ENCODE assay signal across 9 cellular contexts in genomic region chr16:5025171-5025632, GRCh38. TPM values are rescaled to one million over a fixed set of nuclear protein-coding genes. Genes with fewer than 3 reads are reported as not detected.
DNase-seq lines count a peak whose midpoint lies in the region; ATAC-seq and TF ChIP-seq lines count a peak whose summit lies in the region.
"Had no signal": no experiment of that assay in that cellular context is flagged by ENCODE, and none has a peak within 500 bp of the region (broad histone marks: within the 10 kb centered on the region; RNA-seq: fewer than 3 reads in every experiment).

No MANE protein-coding gene starts in this region.

- no peak overlapping the region for H3K4me3 ChIP-seq in A673 (ENCODE audit: low read depth, low read length, poor library complexity, severe bottlenecking)
- no peak overlapping the region for H3K4me3 ChIP-seq in H7 (ENCODE audit: insufficient read depth, low read depth, low read length)
- H3K4me3 ChIP-seq in Panc1 (ENCODE audit: low read depth in 2 of 2, low read length in 2 of 2) = no peak overlapping the region
- H3K4me3 ChIP-seq in heart right ventricle = no peak overlapping the region
- H3K4me3 ChIP-seq in aorta (ENCODE audit: low read length in 2 of 2) = no peak overlapping the region

- H3K4me1 Mint-ChIP-seq in activated T-helper 2 cell treated with anti-CD3 and anti-CD28 coated beads, Interferon-gamma antibody, Interleukin-2, Interleukin-4, amounts not matched to agents 10 μg/mL and 5 μg/mL and 100 μg/mL, durations not matched to agents 14 hours and 24 hours and 36 hours (ENCODE audit: low read depth) = no peaks in the 10 kb centered on the region

- DNase-seq in A673 (ENCODE audit: low spot score) (peak; percentile 39), H7 (peak; percentile 95), Panc1 (ENCODE audit: low read depth, low spot score) (no peak), heart right ventricle (peak; percentile 33 to 46), aorta (no peak)
- DNase-seq in activated T-helper 2 cell treated with anti-CD3 and anti-CD28 coated beads, Interferon-gamma antibody, Interleukin-2, Interleukin-4, amounts not matched to agents 10 μg/mL and 5 μg/mL and 100 μg/mL, durations not matched to agents 14 hours and 24 hours and 36 hours (ENCODE audit: low spot score) = no peak

- H3K27ac ChIP-seq in A673 (ENCODE audit: low read depth, low read length, poor library complexity, severe bottlenecking) = no peak overlapping the region
- no peak overlapping the region for H3K27ac ChIP-seq in Panc1 (ENCODE audit: low read length)
- H3K27ac ChIP-seq in heart right ventricle = no peak overlapping the region
- H3K27ac ChIP-seq in aorta (ENCODE audit: low read depth in 1 of 2, low read length in 2 of 2) = no peak overlapping the region
- H3K27ac ChIP-seq: neutrophil had no signal

- WGBS in heart right ventricle, 2 donors = 37 to 38% methylated on average over 17 of the region's 17 CpGs
- 39 to 42% methylated on average over 17 of the region's 17 CpGs for WGBS in aorta, 2 donors

- no peak overlapping the region for H3K27ac Mint-ChIP-seq in activated T-helper 2 cell treated with anti-CD3 and anti-CD28 coated beads, Interferon-gamma antibody, Interleukin-2, Interleukin-4, amounts not matched to agents 10 μg/mL and 5 μg/mL and 100 μg/mL, durations not matched to agents 14 hours and 24 hours and 36 hours

- no peaks in the 10 kb centered on the region for H3K9me3 Mint-ChIP-seq in activated T-helper 2 cell treated with anti-CD3 and anti-CD28 coated beads, Interferon-gamma antibody, Interleukin-2, Interleukin-4, amounts not matched to agents 10 μg/mL and 5 μg/mL and 100 μg/mL, durations not matched to agents 14 hours and 24 hours and 36 hours

- H3K4me1 ChIP-seq in A673 (ENCODE audit: insufficient read depth, low read length, poor library complexity, severe bottlenecking) = no peaks in the 10 kb centered on the region
- H3K4me1 ChIP-seq in Panc1 (ENCODE audit: control insufficient read depth, insufficient read depth, low read length) = peaks cover 4% of the 10 kb centered on the region; the same call in 1 of the 2 replicates
- H3K4me1 ChIP-seq in heart right ventricle = peaks cover 0 to 13% (median 0%) of the 10 kb centered on the region in 9 donors
- no peaks in the 10 kb centered on the region for H3K4me1 ChIP-seq in aorta (ENCODE audit: control insufficient read depth in 1 of 2, insufficient read depth in 2 of 2, low read length in 2 of 2)

- H3K27me3 Mint-ChIP-seq in activated T-helper 2 cell treated with anti-CD3 and anti-CD28 coated beads, Interferon-gamma antibody, Interleukin-2, Interleukin-4, amounts not matched to agents 10 μg/mL and 5 μg/mL and 100 μg/mL, durations not matched to agents 14 hours and 24 hours and 36 hours (ENCODE audit: low read depth) = no peaks in the 10 kb centered on the region

- no peaks in the 10 kb centered on the region for H3K36me3 Mint-ChIP-seq in activated T-helper 2 cell treated with anti-CD3 and anti-CD28 coated beads, Interferon-gamma antibody, Interleukin-2, Interleukin-4, amounts not matched to agents 10 μg/mL and 5 μg/mL and 100 μg/mL, durations not matched to agents 14 hours and 24 hours and 36 hours (ENCODE audit: low read depth)

- H3K9me3 ChIP-seq in A673 (ENCODE audit: low read depth, low read length, poor library complexity, severe bottlenecking) (no peaks in the 10 kb centered on the region), Panc1 (ENCODE audit: control insufficient read depth, insufficient read depth, low read depth, low read length) (no peaks in the 10 kb centered on the region), heart right ventricle (no peaks in the 10 kb centered on the region), aorta (ENCODE audit: control insufficient read depth, low read length) (no peaks in the 10 kb centered on the region)
- H3K9me3 ChIP-seq: neutrophil had no signal

- TF ChIP-seq CTCF in A673 (conservative IDR thresholded peaks at IDR 0.05; ENCODE audit: low read depth, low read length) (peak; percentile 47; the same call in 1 of the 2 replicates), Panc1 (IDR thresholded peaks at IDR 0.05) (no peak; the same call in 1 of the 2 replicates), heart right ventricle (IDR thresholded peaks at IDR 0.05) (peak in 8 of 9 donors; percentile 11 to 56 (median 37))

- ATAC-seq in Panc1 = peak; percentile 84
- peak in 6 of 8 donors; percentile 18 to 69 (median 49) for ATAC-seq in heart right ventricle
- no peak for ATAC-seq in GM18519 (IDR thresholded peaks at IDR 0.05; ENCODE audit: low FRiP score, unreplicated experiment)
- no peak for ATAC-seq in GM18870 (IDR thresholded peaks at IDR 0.05; ENCODE audit: unreplicated experiment)
- ATAC-seq in aorta (ENCODE audit: low FRiP score) = no peak

- no peaks in the 10 kb centered on the region for H3K36me3 ChIP-seq in A673 (ENCODE audit: insufficient read depth, low read length, poor library complexity, severe bottlenecking)
- H3K36me3 ChIP-seq in H7 (replicated peaks; ENCODE audit: control insufficient read depth, insufficient read depth, low read length) = no peaks in the 10 kb centered on the region
- H3K36me3 ChIP-seq in Panc1 (ENCODE audit: control insufficient read depth, insufficient read depth, low read length) = no peaks in the 10 kb centered on the region
- peaks cover 0 to 30% (median 0%) of the 10 kb centered on the region in 9 donors for H3K36me3 ChIP-seq in heart right ventricle
- H3K36me3 ChIP-seq in aorta (ENCODE audit: control insufficient read depth in 1 of 2, insufficient read depth in 2 of 2, low read length in 1 of 2) = no peaks in the 10 kb centered on the region

- in situ Hi-C loops in Panc1 (cut with HindIII; ENCODE audit: low pct_unique_long_range_greater_than_20kb, low sequenced_read_pairs) = no loop called here

- CTCF ChIA-PET in A673 (lab: Charles Lee) (no interaction called here), Panc1 (lab: Charles Lee) (interaction anchor here (0.7 to 1.1 kb wide), 2 partner anchors 9 to 67 kb away, joined by 3 to 7 read pairs; partner anchors contain the start of genes NAGPA and SEC14L5)

- H3K27me3 ChIP-seq in A673 (replicated peaks; ENCODE audit: insufficient read depth, low read depth, low read length, poor library complexity) (no peaks in the 10 kb centered on the region), H7 (ENCODE audit: control insufficient read depth, insufficient read depth, low read length) (no peaks in the 10 kb centered on the region), Panc1 (ENCODE audit: control insufficient read depth, insufficient read depth, low read length) (no peaks in the 10 kb centered on the region), heart right ventricle (no peaks in the 10 kb centered on the region), aorta (ENCODE audit: control insufficient read depth in 1 of 2, insufficient read depth in 2 of 2, low read length in 1 of 2) (no peaks in the 10 kb centered on the region)
- H3K27me3 ChIP-seq: neutrophil had no signal

- no peak overlapping the region for H3K4me3 Mint-ChIP-seq in activated T-helper 2 cell treated with anti-CD3 and anti-CD28 coated beads, Interferon-gamma antibody, Interleukin-2, Interleukin-4, amounts not matched to agents 10 μg/mL and 5 μg/mL and 100 μg/mL, durations not matched to agents 14 hours and 24 hours and 36 hours (ENCODE audit: low read depth)

- intact Hi-C loops in A673 (cut with micrococcal nuclease; ENCODE audit: unreplicated experiment) = no loop called here
- intact Hi-C loops in Panc1 (cut with micrococcal nuclease; ENCODE audit: unreplicated experiment) = no loop called here
- intact Hi-C loops in heart right ventricle (cut with DNase I) = no loop called here
- intact Hi-C loops in aorta (cut with DNase I) = no loop called here
- intact Hi-C loops in activated T-helper 2 cell treated with anti-CD3 and anti-CD28 coated beads, Interferon-gamma antibody, Interleukin-2, Interleukin-4, amounts not matched to agents 10 μg/mL and 5 μg/mL and 100 μg/mL, durations not matched to agents 14 hours and 24 hours and 36 hours (cut with micrococcal nuclease) = no loop called here

- POLR2A ChIA-PET in A673 (lab: Charles Lee; ENCODE audit: low non-redundant PET) = no interaction called here
- POLR2A ChIA-PET in Panc1 (lab: Charles Lee) = no interaction called here

- BruUV-seq in A673 (replicated peaks; lab: Mats Ljungman, UMichigan) (no TSS peak), Panc1 (replicated peaks; lab: Mats Ljungman, UMichigan) (no TSS peak)

RNA-seq across cellular contexts. Expression of gene NAGPA, which starts 8.5 kb away (rescaled TPM):
- total RNA-seq in A673 (2021) (11.7 and 11.9 TPM in 2 replicates), Panc1 (2021; ENCODE audit: unreplicated experiment) (19.2 TPM), heart right ventricle (10 to 100 TPM in 1 of 10 donors, 1 to 10 TPM in 9; 4.7 to 11.0 (median 6.1) TPM), aorta (10 to 100 TPM in 1 of 2 donors, 1 to 10 TPM in 1; 5.4 to 10.9 TPM)
- total RNA-seq in H7 (2014; rRNA removed; shearing (Covaris generic)) = 11.9 and 12.7 TPM in 2 replicates
- 25.0 TPM for polyA plus RNA-seq in Panc1 (2012; ENCODE audit: insufficient read length)
- polyA plus RNA-seq in heart right ventricle (1 to 10 TPM; 7.3 to 7.5 TPM), aorta (1 to 10 TPM; 4.0 to 9.7 TPM)
- 9.8 and 11.1 TPM in 2 replicates for total RNA-seq in activated T-helper 2 cell treated with anti-CD3 and anti-CD28 coated beads, Interferon-gamma antibody, Interleukin-2, Interleukin-4, amounts not matched to agents 10 μg/mL and 5 μg/mL and 100 μg/mL, durations not matched to agents 14 hours and 24 hours and 36 hours

RNA-seq across cellular contexts. Expression of gene C16orf89, which starts 40.6 kb away (rescaled TPM):
- total RNA-seq in A673 (2021) (not detected in 2 replicates), Panc1 (2021; ENCODE audit: unreplicated experiment) (not detected), heart right ventricle (10 to 100 TPM in 4 of 10 donors, 1 to 10 TPM in 6; 1.1 to 44.9 (median 6.2) TPM), aorta (10 to 100 TPM; 13.3 to 31.6 TPM)
- total RNA-seq in H7 (2014; rRNA removed; shearing (Covaris generic)) = 3.4 and 4.1 TPM in 2 replicates
- polyA plus RNA-seq in Panc1 (2012; ENCODE audit: insufficient read length) = not detected
- polyA plus RNA-seq in heart right ventricle (1 to 10 TPM in 1 of 2 donors, under 1 TPM in 1; 0.28 to 4.0 TPM), aorta (1 to 10 TPM; 1.9 to 4.0 TPM)
- not detected in 2 replicates for total RNA-seq in activated T-helper 2 cell treated with anti-CD3 and anti-CD28 coated beads, Interferon-gamma antibody, Interleukin-2, Interleukin-4, amounts not matched to agents 10 μg/mL and 5 μg/mL and 100 μg/mL, durations not matched to agents 14 hours and 24 hours and 36 hours

RNA-seq across cellular contexts. Expression of gene ALG1, which starts 46.4 kb away (rescaled TPM):
- total RNA-seq in A673 (2021) (29.5 and 29.8 TPM in 2 replicates), Panc1 (2021; ENCODE audit: unreplicated experiment) (46.6 TPM), heart right ventricle (10 to 100 TPM in 2 of 10 donors, 1 to 10 TPM in 8; 4.9 to 13.7 (median 7.9) TPM), aorta (10 to 100 TPM in 1 of 2 donors, 1 to 10 TPM in 1; 9.5 to 15.6 TPM)
- total RNA-seq in H7 (2014; rRNA removed; shearing (Covaris generic)) = 18.7 and 19.6 TPM in 2 replicates
- 32.1 TPM for polyA plus RNA-seq in Panc1 (2012; ENCODE audit: insufficient read length)
- polyA plus RNA-seq in heart right ventricle (10 to 100 TPM in 1 of 2 donors, 1 to 10 TPM in 1; 8.6 to 12.2 TPM), aorta (1 to 10 TPM; 1.9 to 9.5 TPM)
- 29.4 and 35.0 TPM in 2 replicates for total RNA-seq in activated T-helper 2 cell treated with anti-CD3 and anti-CD28 coated beads, Interferon-gamma antibody, Interleukin-2, Interleukin-4, amounts not matched to agents 10 μg/mL and 5 μg/mL and 100 μg/mL, durations not matched to agents 14 hours and 24 hours and 36 hours

Comparison
In these comparisons a context has a peak if more than half of its experiments do, and no peak if none do; other contexts are left out.
1. DNase-seq: peak in A673 (single experiment), H7 (single experiment) and heart right ventricle (2 of 2); none in Panc1 (single experiment), aorta (0 of 2) and activated T-helper 2 cell treated with anti-CD3 and anti-CD28 coated beads, Interferon-gamma antibody, Interleukin-2, Interleukin-4, amounts not matched to agents 10 μg/mL and 5 μg/mL and 100 μg/mL, durations not matched to agents 14 hours and 24 hours and 36 hours (single experiment).
2. ATAC-seq: peak in Panc1 (single experiment) and heart right ventricle (6 of 8); none in GM18519 (single experiment), GM18870 (single experiment) and aorta (single experiment).